31 cellular contexts compared by ENCODE assay signal in genomic region chr7:144390481-144390880, GRCh38. TPM values are rescaled to one million over a fixed set of nuclear protein-coding genes. Genes with fewer than 3 reads are reported as not detected.
DNase-seq lines count a peak whose midpoint lies in the region; ATAC-seq, FAIRE-seq and TF ChIP-seq lines count a peak whose summit lies in the region.
"Had no signal": no experiment of that assay in that cellular context is flagged by ENCODE, and none has a peak within 500 bp of the region (broad histone marks: within the 10 kb centered on the region; RNA-seq: fewer than 3 reads in every experiment).

No MANE protein-coding gene starts in this region.

- H3K36me3 ChIP-seq in right atrium auricular region = no peaks in the 10 kb centered on the region
- no peaks in the 10 kb centered on the region for H3K36me3 ChIP-seq in endodermal cell (ENCODE audit: control insufficient read depth, insufficient read depth, low read length)
- H3K36me3 ChIP-seq in neural progenitor cell = no peaks in the 10 kb centered on the region
- no peaks in the 10 kb centered on the region for H3K36me3 ChIP-seq in HepG2 (replicated peaks in 1 of 2; ENCODE audit: control insufficient read depth in 1 of 2, insufficient read depth in 2 of 2, low read length in 2 of 2)
- H3K36me3 ChIP-seq: BE2C, heart right ventricle, neutrophil, upper lobe of right lung had no signal

- no peak overlapping the region for H3K9ac ChIP-seq in endodermal cell (ENCODE audit: extremely low read depth, low read length, poor library complexity, severe bottlenecking)
- no peak overlapping the region for H3K9ac ChIP-seq in neural progenitor cell
- H3K9ac ChIP-seq in HepG2 (ENCODE audit: insufficient read depth, low read depth, low read length) = no peak overlapping the region

- no peak for TF ChIP-seq EP300 in HepG2 (IDR thresholded peaks at IDR 0.05; ENCODE audit: low read depth in 2 of 2, low read length in 2 of 2)
- no peak for TF ChIP-seq EP300 in HepG2 (CRISPR knock-in tag; IDR thresholded peaks at IDR 0.05; ENCODE audit: borderline replicate concordance)

- H3K79me2 ChIP-seq in neural progenitor cell (ENCODE audit: low read depth) (no peaks in the 10 kb centered on the region), HepG2 (ENCODE audit: insufficient read depth, low read length) (no peaks in the 10 kb centered on the region)

- peak overlapping the region; percentile 81 for H2AFZ ChIP-seq in neural progenitor cell (replicated peaks)
- H2AFZ ChIP-seq in HepG2 (ENCODE audit: low read length) = no peak overlapping the region

- no peak for TF ChIP-seq POLR2A in HepG2 (IDR thresholded peaks at IDR 0.05; ENCODE audit: insufficient read depth in 1 of 2, low read depth in 2 of 2, low read length in 2 of 2)

- no peaks in the 10 kb centered on the region for H3K27me3 ChIP-seq in right atrium auricular region
- no peaks in the 10 kb centered on the region for H3K27me3 ChIP-seq in endodermal cell (ENCODE audit: control insufficient read depth, insufficient read depth, low read length, poor library complexity, severe bottlenecking)
- no peaks in the 10 kb centered on the region for H3K27me3 ChIP-seq in neural progenitor cell
- no peaks in the 10 kb centered on the region; a peak in 1 of 5 replicates for H3K27me3 ChIP-seq in HepG2 (ENCODE audit: control insufficient read depth in 1 of 2, insufficient read depth in 2 of 2, low read length in 2 of 2)
- H3K27me3 ChIP-seq: dorsolateral prefrontal cortex, heart right ventricle, upper lobe of right lung had no signal

- no peak for TF ChIP-seq CTCF in right atrium auricular region (IDR thresholded peaks at IDR 0.05)
- no peak for TF ChIP-seq CTCF in endodermal cell (conservative IDR thresholded peaks at IDR 0.05)
- no peak for TF ChIP-seq CTCF in neural progenitor cell (IDR thresholded peaks at IDR 0.05)
- no peak for TF ChIP-seq CTCF in HepG2 (CRISPR knock-in tag; IDR thresholded peaks at IDR 0.05)

- H3K4me1 Mint-ChIP-seq in endodermal cell = peaks cover 17% of the 10 kb centered on the region
- peaks cover 7% of the 10 kb centered on the region for H3K4me1 Mint-ChIP-seq in neural progenitor cell

- H3K27ac ChIP-seq in right atrium auricular region (no peak overlapping the region), endodermal cell (ENCODE audit: low read depth, low read length) (no peak overlapping the region), neural progenitor cell (no peak overlapping the region), HepG2 (ENCODE audit: extremely low read length, insufficient read depth, low read length) (no peak overlapping the region)
- H3K27ac ChIP-seq: heart right ventricle, neutrophil, upper lobe of right lung had no signal

- BruUV-seq in HepG2 (replicated peaks; lab: Mats Ljungman, UMichigan) = no TSS peak

- H3K27ac Mint-ChIP-seq in endodermal cell (peak overlapping the region; percentile 23), neural progenitor cell (no peak overlapping the region)
- H3K27ac Mint-ChIP-seq: activated CD8-positive, alpha-beta T cell treated with anti-CD3 and anti-CD28 coated beads for 36 hours; activated T-cell treated with anti-CD3 and anti-CD28 coated beads, Interleukin-2, amount 50 U/mL, for 24 hours; stimulated activated naive CD8-positive, alpha-beta T cell treated with anti-CD3 and anti-CD28 coated beads, Interleukin-15, Interleukin-2, amounts not matched to agents 100 ng/mL and 50 ng/mL, for 24 hours had no signal

- H3K9me3 Mint-ChIP-seq in endodermal cell = no peaks in the 10 kb centered on the region
- H3K9me3 Mint-ChIP-seq in neural progenitor cell = no peaks in the 10 kb centered on the region
- H3K9me3 Mint-ChIP-seq: activated CD8-positive, alpha-beta T cell treated with anti-CD3 and anti-CD28 coated beads for 36 hours; activated T-cell treated with anti-CD3 and anti-CD28 coated beads, Interleukin-2, amount 50 U/mL, for 24 hours; stimulated activated naive CD8-positive, alpha-beta T cell treated with anti-CD3 and anti-CD28 coated beads, Interleukin-15, Interleukin-2, amounts not matched to agents 100 ng/mL and 50 ng/mL, for 24 hours had no signal

- in situ Hi-C loops in HepG2 (cut with HindIII; ENCODE audit: extremely low pct_ligation_motif_present, low pct_unique_long_range_greater_than_20kb) = loop anchor here (10.0 to 25.0 kb wide), 2 partner anchors 216 to 503 kb away; no protein-coding TSS in a partner anchor

- H3F3A ChIP-seq in neural progenitor cell (ENCODE audit: low read depth) = no peaks in the 10 kb centered on the region

- H4K20me1 ChIP-seq in neural progenitor cell (ENCODE audit: low read depth) = no peaks in the 10 kb centered on the region
- H4K20me1 ChIP-seq in HepG2 (ENCODE audit: insufficient read depth, low read length) = no peaks in the 10 kb centered on the region

- CTCF ChIA-PET in HepG2 (lab: Yijun Ruan, JAX; ENCODE audit: low intra/inter-chr PET ratio, low total read pairs) = interaction anchor here (2.2 kb wide), 1 partner anchor 212 kb away, joined by 15 read pairs; no protein-coding TSS in a partner anchor

- DNase-seq in right atrium auricular region (ENCODE audit: low spot score) (peak; percentile 36), Right ventricle myocardium inferior (ENCODE audit: missing footprints) (no peak), endodermal cell (peak; percentile 40), neural progenitor cell (ENCODE audit: low spot score) (no peak), HepG2 (ENCODE audit: low spot score) (no peak), posterior cingulate gyrus (no peak), NCI-H146 (lab: John Stamatoyannopoulos, UW) (no peak)
- DNase-seq: activated CD4-positive, CD25-positive, alpha-beta regulatory T cell treated with anti-CD3 and anti-CD28 coated beads, Interleukin-2, amount 50 U/mL, for 72 hours; activated CD8-positive, alpha-beta T cell treated with anti-CD3 and anti-CD28 coated beads for 36 hours; activated naive CD4-positive, alpha-beta T cell; activated T-cell treated with anti-CD3 and anti-CD28 coated beads, Interleukin-2, amount 50 U/mL, for 24 hours; BE2C; DMS79 treated with DMSO at 0.1 percent for 48 hours; dorsolateral prefrontal cortex; heart right ventricle; left ventricle myocardium superior; mucosa of descending colon; NCI-H1436 treated with DMSO at 0.1 percent for 48 hours; OCI-M1; right cardiac atrium; Right ventricle myocardium superior; stimulated activated CD4-positive, alpha-beta T cell treated with anti-CD3 and anti-CD28 coated beads, Interleukin-12 subunit alpha, Interleukin-12 subunit beta, amount 100 ng/mL, for 4 hours; T-helper 9 cell; upper lobe of right lung had no signal

- peaks cover 0 to 6% of the 10 kb centered on the region in 2 donors for H3K4me1 ChIP-seq in right atrium auricular region
- peaks cover 4% of the 10 kb centered on the region for H3K4me1 ChIP-seq in endodermal cell (ENCODE audit: control insufficient read depth, insufficient read depth, low read length)
- no peaks in the 10 kb centered on the region for H3K4me1 ChIP-seq in neural progenitor cell
- no peaks in the 10 kb centered on the region for H3K4me1 ChIP-seq in HepG2 (ENCODE audit: insufficient read depth, low read length)
- H3K4me1 ChIP-seq: upper lobe of right lung had no signal

- FAIRE-seq in HepG2 (lab: Jason Lieb, UNC) = no peak
- FAIRE-seq: GM12891 had no signal

- WGBS in endodermal cell (ENCODE audit: insufficient coverage in 1 of 2, insufficient read length in 1 of 2), 2 experiments = 86 to 87% methylated on average over 5 to 7 of the region's 7 CpGs
- WGBS in HepG2 (ENCODE audit: low lambda C conversion rate) = 19% methylated on average over 7 of the region's 7 CpGs

- no peak overlapping the region for H3K4me3 ChIP-seq in right atrium auricular region
- no peak overlapping the region for H3K4me3 ChIP-seq in endodermal cell (ENCODE audit: low read length)
- no peak overlapping the region for H3K4me3 ChIP-seq in neural progenitor cell
- no peak overlapping the region for H3K4me3 ChIP-seq in HepG2 (replicated peaks in 1 of 3; ENCODE audit: insufficient read depth in 1 of 3, low read depth in 2 of 3, low read length in 3 of 3)
- H3K4me3 ChIP-seq: dorsolateral prefrontal cortex, heart right ventricle, mucosa of descending colon, upper lobe of right lung had no signal

- H3K9me3 ChIP-seq in right atrium auricular region (no peaks in the 10 kb centered on the region), endodermal cell (ENCODE audit: control insufficient read depth, low read length) (no peaks in the 10 kb centered on the region), neural progenitor cell (ENCODE audit: low read depth) (no peaks in the 10 kb centered on the region), HepG2 (ENCODE audit: low read length) (no peaks in the 10 kb centered on the region)
- H3K9me3 ChIP-seq: BE2C, heart right ventricle, mucosa of descending colon, neutrophil, upper lobe of right lung had no signal

- H3K4me3 Mint-ChIP-seq in endodermal cell (no peak overlapping the region), neural progenitor cell (no peak overlapping the region)
- H3K4me3 Mint-ChIP-seq: activated CD8-positive, alpha-beta T cell treated with anti-CD3 and anti-CD28 coated beads for 36 hours; activated T-cell treated with anti-CD3 and anti-CD28 coated beads, Interleukin-2, amount 50 U/mL, for 24 hours; stimulated activated naive CD8-positive, alpha-beta T cell treated with anti-CD3 and anti-CD28 coated beads, Interleukin-15, Interleukin-2, amounts not matched to agents 100 ng/mL and 50 ng/mL, for 24 hours had no signal

- TF ChIP-seq RAD21 in HepG2 (CRISPR knock-in tag; IDR thresholded peaks at IDR 0.05) = no peak

- intact Hi-C loops in Right ventricle myocardium inferior (cut with DNase I) (no loop called here), HepG2 (cut with micrococcal nuclease; ENCODE audit: unreplicated experiment) (no loop called here), posterior cingulate gyrus (cut with DNase I) (loop anchor here (10.0 kb wide), 1 partner anchor 216 kb away; no protein-coding TSS in a partner anchor)

- no peaks in the 10 kb centered on the region for H3K27me3 Mint-ChIP-seq in endodermal cell (ENCODE audit: insufficient read depth)
- peaks cover under 1% of the 10 kb centered on the region for H3K27me3 Mint-ChIP-seq in neural progenitor cell (ENCODE audit: insufficient read depth, low read depth)
- H3K27me3 Mint-ChIP-seq: activated T-cell treated with anti-CD3 and anti-CD28 coated beads, Interleukin-2, amount 50 U/mL, for 24 hours; stimulated activated naive CD8-positive, alpha-beta T cell treated with anti-CD3 and anti-CD28 coated beads, Interleukin-15, Interleukin-2, amounts not matched to agents 100 ng/mL and 50 ng/mL, for 24 hours had no signal

- ATAC-seq in Right ventricle myocardium inferior (no peak), HepG2 (no peak), HG03097 (IDR thresholded peaks at IDR 0.05; ENCODE audit: low FRiP score, unreplicated experiment) (no peak)
- ATAC-seq: activated CD8-positive, alpha-beta T cell treated with anti-CD3 and anti-CD28 coated beads for 36 hours; left ventricle myocardium superior; mucosa of descending colon; upper lobe of right lung had no signal

- no peak overlapping the region for H3K4me2 ChIP-seq in neural progenitor cell
- no peak overlapping the region for H3K4me2 ChIP-seq in HepG2 (ENCODE audit: low read depth, low read length)

- POLR2A ChIA-PET in HepG2 (lab: Yijun Ruan, JAX) = no interaction called here

- H3K36me3 Mint-ChIP-seq in endodermal cell (ENCODE audit: low read depth) = no peaks in the 10 kb centered on the region
- no peaks in the 10 kb centered on the region for H3K36me3 Mint-ChIP-seq in neural progenitor cell

RNA-seq across cellular contexts. Expression of gene NOBOX, which starts 13.0 kb away (rescaled TPM):
- total RNA-seq in right atrium auricular region (not detected), Right ventricle myocardium inferior (not detected), endodermal cell (not detected), neural progenitor cell (ENCODE audit: low replicate concordance) (not detected in 2 replicates), HepG2 (2016; rRNA removed; fragmentation: Illumina TruSeq; extraction: Trizol) (not detected in 2 replicates)
- polyA plus RNA-seq in endodermal cell (2013, experiment 1 of 2) = not detected
- polyA plus RNA-seq in endodermal cell (2013, experiment 2 of 2) = not detected
- not detected in 2 replicates for total RNA-seq in HepG2 (2016; cell fraction: cytosol; rRNA removed; fragmentation: Illumina TruSeq; extraction: Trizol; ENCODE audit: low read depth)
- total RNA-seq in HepG2 (2016; cell fraction: insoluble cytoplasmic fraction; rRNA removed; fragmentation: Illumina TruSeq; extraction: Trizol) = not detected in 2 replicates
- not detected in 2 replicates for total RNA-seq in HepG2 (2016; cell fraction: membrane; rRNA removed; fragmentation: Illumina TruSeq; extraction: Trizol)
- total RNA-seq in HepG2 (2016; cell fraction: nucleus; rRNA removed; fragmentation: Illumina TruSeq; extraction: Trizol) = not detected in 2 replicates
- not detected in 2 replicates for polyA plus RNA-seq in HepG2 (2011; rRNA removed)
- polyA plus RNA-seq in HepG2 (2011; cell fraction: cytosol; rRNA removed) = not detected in 2 replicates
- not detected in 2 replicates for polyA plus RNA-seq in HepG2 (2011; cell fraction: nucleus; rRNA removed)
- not detected in 2 replicates for polyA plus RNA-seq in HepG2 (2012)
- not detected in 2 replicates for polyA plus RNA-seq in HepG2 (2016; cell fraction: cytosol; fragmentation: Illumina TruSeq; extraction: Trizol; ENCODE audit: low read depth)
- polyA plus RNA-seq in HepG2 (2016; cell fraction: insoluble cytoplasmic fraction; fragmentation: Illumina TruSeq; extraction: Trizol; ENCODE audit: low read depth) = not detected in 2 replicates
- not detected in 2 replicates for polyA plus RNA-seq in HepG2 (2016; cell fraction: membrane; fragmentation: Illumina TruSeq; extraction: Trizol; ENCODE audit: low read depth)
- not detected in 2 replicates for polyA plus RNA-seq in HepG2 (2016; cell fraction: nucleus; fragmentation: Illumina TruSeq; extraction: Trizol; ENCODE audit: insufficient read depth, low read depth)
- not detected in 2 replicates for polyA minus RNA-seq in HepG2 (2011; rRNA and poly(A)+ RNA removed; ENCODE audit: low replicate concordance)
- polyA minus RNA-seq in HepG2 (2011; cell fraction: cytosol; rRNA and poly(A)+ RNA removed) = not detected in 2 replicates
- polyA minus RNA-seq in HepG2 (2011; cell fraction: nucleus; rRNA and poly(A)+ RNA removed) = not detected in 2 replicates
- total RNA-seq: A673; activated CD8-positive, alpha-beta T cell treated with anti-CD3 and anti-CD28 coated beads for 36 hours; cardiac septum; heart right ventricle; left ventricle myocardium superior; M059J; mucosa of descending colon; right cardiac atrium; Right ventricle myocardium superior; upper lobe of right lung had no signal
- polyA plus RNA-seq: heart right ventricle, right cardiac atrium had no signal

RNA-seq across cellular contexts. Expression of gene ARHGEF5, which starts 35.3 kb away (rescaled TPM):
- total RNA-seq in right atrium auricular region = 1 to 10 TPM; 4.7 to 5.0 TPM
- 2.4 TPM for total RNA-seq in Right ventricle myocardium inferior
- 10 to 100 TPM; 22.8 to 43.1 TPM for total RNA-seq in endodermal cell
- 4.6 TPM for polyA plus RNA-seq in endodermal cell (2013, experiment 1 of 2)
- polyA plus RNA-seq in endodermal cell (2013, experiment 2 of 2) = 5.6 TPM
- total RNA-seq in neural progenitor cell (ENCODE audit: low replicate concordance) = 3.7 and 6.4 TPM in 2 replicates
- 1.2 and 1.3 TPM in 2 replicates for total RNA-seq in HepG2 (2016; rRNA removed; fragmentation: Illumina TruSeq; extraction: Trizol)
- 0.18 and 0.20 TPM in 2 replicates for total RNA-seq in HepG2 (2016; cell fraction: cytosol; rRNA removed; fragmentation: Illumina TruSeq; extraction: Trizol; ENCODE audit: low read depth)
- 0.97 and 1.1 TPM in 2 replicates for total RNA-seq in HepG2 (2016; cell fraction: insoluble cytoplasmic fraction; rRNA removed; fragmentation: Illumina TruSeq; extraction: Trizol)
- 0.43 and 0.76 TPM in 2 replicates for total RNA-seq in HepG2 (2016; cell fraction: membrane; rRNA removed; fragmentation: Illumina TruSeq; extraction: Trizol)
- total RNA-seq in HepG2 (2016; cell fraction: nucleus; rRNA removed; fragmentation: Illumina TruSeq; extraction: Trizol) = 0.88 and 1.3 TPM in 2 replicates
- 1.3 and 1.7 TPM in 2 replicates for polyA plus RNA-seq in HepG2 (2011; rRNA removed)
- 0.99 and 1.2 TPM in 2 replicates for polyA plus RNA-seq in HepG2 (2011; cell fraction: cytosol; rRNA removed)
- polyA plus RNA-seq in HepG2 (2011; cell fraction: nucleus; rRNA removed) = 2.1 and 2.3 TPM in 2 replicates
- 1.2 and 1.3 TPM in 2 replicates for polyA plus RNA-seq in HepG2 (2012)
- polyA plus RNA-seq in HepG2 (2016; cell fraction: cytosol; fragmentation: Illumina TruSeq; extraction: Trizol; ENCODE audit: low read depth) = 0.11 and 0.17 TPM in 2 replicates
- 1.2 and 1.4 TPM in 2 replicates for polyA plus RNA-seq in HepG2 (2016; cell fraction: insoluble cytoplasmic fraction; fragmentation: Illumina TruSeq; extraction: Trizol; ENCODE audit: low read depth)
- polyA plus RNA-seq in HepG2 (2016; cell fraction: membrane; fragmentation: Illumina TruSeq; extraction: Trizol; ENCODE audit: low read depth) = 0.27 and 0.34 TPM in 2 replicates
- 1.5 and 1.6 TPM in 2 replicates for polyA plus RNA-seq in HepG2 (2016; cell fraction: nucleus; fragmentation: Illumina TruSeq; extraction: Trizol; ENCODE audit: insufficient read depth, low read depth)
- 2.2 and 26.8 TPM in 2 replicates for polyA minus RNA-seq in HepG2 (2011; rRNA and poly(A)+ RNA removed; ENCODE audit: low replicate concordance)
- 1.2 and 1.4 TPM in 2 replicates for polyA minus RNA-seq in HepG2 (2011; cell fraction: cytosol; rRNA and poly(A)+ RNA removed)
- polyA minus RNA-seq in HepG2 (2011; cell fraction: nucleus; rRNA and poly(A)+ RNA removed) = 2.0 and 2.2 TPM in 2 replicates

Comparison
In these comparisons a context has a peak if more than half of its experiments do, and no peak if none do; other contexts are left out.
1. DNase-seq: peak in right atrium auricular region (single experiment) and endodermal cell (single experiment); none in Right ventricle myocardium inferior (single experiment), neural progenitor cell (single experiment), HepG2 (single experiment), posterior cingulate gyrus (0 of 10) and NCI-H146 (single experiment).